In the genomic region with DNA sequence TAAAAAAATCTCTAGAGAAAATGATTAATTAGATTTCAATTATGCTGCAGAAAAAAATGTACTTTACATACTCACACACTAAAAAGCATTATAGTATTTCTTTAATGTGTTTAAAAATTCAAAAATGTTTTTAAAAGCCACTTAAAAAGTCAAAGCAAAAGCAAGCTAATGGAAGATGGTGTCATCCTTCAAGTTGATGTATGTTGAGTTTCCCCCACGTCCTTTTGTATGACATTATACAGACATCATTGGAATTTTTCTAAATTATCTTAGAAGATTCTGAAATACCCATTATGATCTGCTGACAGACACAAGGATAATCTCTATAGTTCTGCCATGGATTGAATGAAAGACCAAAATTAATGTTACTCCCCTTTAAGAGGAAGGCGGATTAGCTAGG, we compare ENCODE assay signal across 7 cellular contexts.
"Had no signal": no experiment of that assay in that cellular context is flagged by ENCODE, and none has a peak within 500 bp of the region (broad histone marks: within the 10 kb centered on the region; RNA-seq: fewer than 3 reads in every experiment).

No MANE protein-coding gene starts in this region.

- H3K27ac ChIP-seq: KMS-11 had no signal

- H2AFZ ChIP-seq: GM23338 had no signal

- H3K9me3 ChIP-seq: HAP-1 had no signal

- FAIRE-seq: HTR-8/SVneo had no signal

- DNase-seq: H7, KBM-7 had no signal

- H3K4me1 ChIP-seq: HAP-1 had no signal

- H3K9ac ChIP-seq: KMS-11 had no signal

- H3K4me3 ChIP-seq: GM23338, HAP-1 had no signal

- H3K4me2 ChIP-seq: GM23338, KMS-11 had no signal

- ATAC-seq: GM23338, HCT116 had no signal

- H3K36me3 ChIP-seq: HAP-1 had no signal
